21 cellular contexts compared by ENCODE assay signal in the genomic region with DNA sequence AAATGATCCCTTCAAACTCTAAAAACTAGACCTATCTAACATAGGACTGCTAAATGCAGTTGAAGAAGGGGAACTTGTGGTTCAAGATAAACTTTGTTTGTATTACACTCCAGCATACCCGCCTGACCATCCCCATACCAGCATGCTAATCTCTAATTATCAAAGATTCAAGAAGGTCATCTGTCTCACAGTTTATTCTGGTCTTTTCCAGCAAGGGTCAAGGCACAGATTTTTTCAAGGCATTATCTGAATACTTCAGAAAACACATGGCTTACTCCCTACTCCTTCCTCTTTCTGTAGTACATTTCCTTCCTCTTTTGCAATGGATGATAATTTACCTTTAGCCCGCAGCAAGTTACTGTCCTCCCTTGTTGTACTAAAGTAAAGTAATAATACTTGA.
"Had no signal": no experiment of that assay in that cellular context is flagged by ENCODE, and none has a peak within 500 bp of the region (broad histone marks: within the 10 kb centered on the region; RNA-seq: fewer than 3 reads in every experiment).

No MANE protein-coding gene starts in this region.

- H3K4me3 ChIP-seq: ascending aorta, cardiac muscle cell, heart left ventricle, mucosa of descending colon, thyroid gland, uterus had no signal

- ATAC-seq: activated T-cell treated with anti-CD3 and anti-CD28 coated beads, Interleukin-2, amount 50 U/mL, for 72 hours; foreskin keratinocyte; heart left ventricle; left lobe of liver; mucosa of descending colon; natural killer cell treated with Interleukin-12 subunit alpha and Interleukin-12 subunit beta and Interleukin-15 and Interleukin-18, amount 100 ng/mL, for 72 hours; right cardiac atrium had no signal

- H3K9me3 ChIP-seq: ascending aorta, mucosa of descending colon, thyroid gland, uterus had no signal

- DNase-seq: activated CD4-positive, alpha-beta memory T cell treated with anti-CD3 and anti-CD28 coated beads for 36 hours; activated CD4-positive, alpha-beta T cell treated with anti-CD3 and anti-CD28 coated beads for 1 hour; activated naive CD4-positive, alpha-beta T cell; activated T-cell treated with anti-CD3 and anti-CD28 coated beads, Interleukin-2, amount 50 U/mL, for 72 hours; effector CD4-positive, alpha-beta T cell; foreskin keratinocyte; heart left ventricle; mammary epithelial cell; mucosa of descending colon; occipital lobe; right cardiac atrium; small intestine; thyroid gland; uterus had no signal

- H3K27me3 ChIP-seq: ascending aorta, cardiac muscle cell, foreskin keratinocyte, heart left ventricle, thyroid gland, uterus had no signal

- H3K36me3 ChIP-seq: ascending aorta, cardiac muscle cell, heart left ventricle, thyroid gland, uterus had no signal

- H3K4me1 ChIP-seq: ascending aorta, foreskin keratinocyte, heart left ventricle, thyroid gland, uterus had no signal

- H3K27ac ChIP-seq: ascending aorta, cardiac muscle cell, foreskin keratinocyte, heart left ventricle, thyroid gland, uterus had no signal

- FAIRE-seq: colon, endothelial cell of umbilical vein, islet of Langerhans, small intestine had no signal
